In genomic region chr14:61547186-61548121, GRCh38 we compare ENCODE assay signal across 10 cellular contexts.
A peak's percentile ranks its signal among the peaks of the same experiment; 100 is the strongest.
DNase-seq lines count a peak whose midpoint lies in the region; ATAC-seq lines count a peak whose summit lies in the region.
"Had no signal": no experiment of that assay in that cellular context is flagged by ENCODE, and none has a peak within 500 bp of the region (broad histone marks: within the 10 kb centered on the region; RNA-seq: fewer than 3 reads in every experiment).

No MANE protein-coding gene starts in this region.

- no peaks in the 10 kb centered on the region for H3K79me2 ChIP-seq in ACC112 (ENCODE audit: control insufficient read depth, insufficient read depth, low read length, unreplicated experiment)

- H3K4me3 ChIP-seq in ACC112 (ENCODE audit: low read depth, low read length): no peak overlapping the region
- H3K4me3 ChIP-seq: tibial nerve had no signal

- H3K27me3 ChIP-seq in ACC112 (ENCODE audit: insufficient read depth, low read length): no peaks in the 10 kb centered on the region
- H3K27me3 ChIP-seq: tibial nerve had no signal

- peak overlapping the region; percentile 58 for H2AFZ ChIP-seq in ACC112 (ENCODE audit: low read length, unreplicated experiment)

- H3K4me1 ChIP-seq in ACC112 (ENCODE audit: control insufficient read depth, insufficient read depth, low read length, unreplicated experiment): peaks cover 58% of the 10 kb centered on the region

- H3K36me3 ChIP-seq in ACC112 (ENCODE audit: insufficient read depth, low read length): peaks cover 7% of the 10 kb centered on the region; the same call in 1 of the 2 replicates

- DNase-seq in HCEC 1CT (peak; percentile 97), amniotic epithelial cell (ENCODE audit: low read depth) (peak; percentile 95), kidney glomerular epithelial cell (lab: John Stamatoyannopoulos, UW) (peak; percentile 69), NCI-H510A treated with DMSO at 0.1 percent for 48 hours (lab: John Stamatoyannopoulos, UW) (no peak)
- DNase-seq: activated T-cell treated with anti-CD3 and anti-CD28 coated beads, Interleukin-2, amount 50 U/mL, for 48 hours had no signal

- no peak for ATAC-seq in GM21390 (IDR thresholded peaks at IDR 0.05; ENCODE audit: unreplicated experiment)
- ATAC-seq in GM21529 (IDR thresholded peaks at IDR 0.05; ENCODE audit: unreplicated experiment): no peak
- no peak for ATAC-seq in GM21423 (IDR thresholded peaks at IDR 0.05; ENCODE audit: unreplicated experiment)

- H3K27ac ChIP-seq in ACC112 (ENCODE audit: low read depth, low read length): peak overlapping the region; percentile 100
